ENCODE assay signal across 17 cellular contexts in the genomic region with DNA sequence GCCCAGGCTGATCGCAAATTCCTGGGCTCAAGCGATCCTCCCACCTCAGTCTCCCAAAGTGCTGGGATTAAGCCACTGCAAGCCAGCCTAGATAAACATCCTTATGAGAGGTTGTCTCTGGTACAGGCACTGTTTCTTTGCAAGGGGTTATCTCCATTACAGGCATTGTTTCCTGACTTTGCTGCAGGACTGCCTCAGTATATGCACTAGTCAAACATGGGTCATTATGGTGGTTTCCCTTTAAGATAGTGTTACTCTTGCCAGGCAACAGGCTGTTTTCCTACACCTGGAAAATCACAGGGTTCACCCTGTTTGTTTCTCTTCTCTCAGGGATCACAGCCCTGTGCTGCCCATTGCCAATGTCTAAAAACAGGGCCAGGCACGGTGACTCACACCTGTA. TPM values are rescaled to one million over a fixed set of nuclear protein-coding genes. Genes with fewer than 3 reads are reported as not detected.
DNase-seq lines count a peak whose midpoint lies in the region; ATAC-seq and TF ChIP-seq lines count a peak whose summit lies in the region.
"Had no signal": no experiment of that assay in that cellular context is flagged by ENCODE, and none has a peak within 500 bp of the region (broad histone marks: within the 10 kb centered on the region; RNA-seq: fewer than 3 reads in every experiment).

No MANE protein-coding gene starts in this region.

- intact Hi-C loops in PC-3 (cut with micrococcal nuclease): no loop called here
- intact Hi-C loops in colonic mucosa (cut with DNase I): no loop called here
- intact Hi-C loops in mucosa of descending colon (cut with DNase I, micrococcal nuclease): no loop called here
- intact Hi-C loops in transverse colon (cut with DNase I; ENCODE audit: low total_unique reads): no loop called here

- CTCF ChIA-PET in PC-3 (lab: Charles Lee): no interaction called here

- no TSS peak for BruUV-seq in PC-3 (replicated peaks; lab: Mats Ljungman, UMichigan)

- 79 to 100% methylated on average over 2 to 3 of the region's 3 CpGs for WGBS in transverse colon (ENCODE audit: low coverage in 1 of 2), 2 donors

- H3K9ac ChIP-seq in PC-3 (ENCODE audit: low read length) (no peak overlapping the region), colonic mucosa (ENCODE audit: low read depth in 2 of 2, low read length in 2 of 2) (no peak overlapping the region)
- H3K9ac ChIP-seq: SK-N-SH had no signal

- POLR2A ChIA-PET in PC-3 (lab: Charles Lee; ENCODE audit: unreplicated experiment): no interaction called here

- peaks cover 5% of the 10 kb centered on the region for H3K4me1 ChIP-seq in PC-3 (ENCODE audit: insufficient read depth, low read length)
- H3K4me1 ChIP-seq in colonic mucosa: no peaks in the 10 kb centered on the region
- peaks cover 5% of the 10 kb centered on the region for H3K4me1 ChIP-seq in mucosa of descending colon (ENCODE audit: low read depth)
- H3K4me1 ChIP-seq in transverse colon: peaks cover 2 to 20% (median 4%) of the 10 kb centered on the region in 4 donors

- no peaks in the 10 kb centered on the region for H3K9me2 ChIP-seq in PC-3 (replicated peaks; ENCODE audit: low read length)
- H3K9me2 ChIP-seq: SK-N-SH had no signal

- H3K27me3 ChIP-seq in PC-3 (ENCODE audit: low read length): no peaks in the 10 kb centered on the region
- H3K27me3 ChIP-seq in colonic mucosa: no peaks in the 10 kb centered on the region
- H3K27me3 ChIP-seq in transverse colon: no peaks in the 10 kb centered on the region

- H3K9me3 ChIP-seq in PC-3 (ENCODE audit: low read length): peaks cover 5% of the 10 kb centered on the region; the same call in 1 of the 2 replicates
- no peaks in the 10 kb centered on the region for H3K9me3 ChIP-seq in colonic mucosa
- no peaks in the 10 kb centered on the region for H3K9me3 ChIP-seq in mucosa of descending colon
- H3K9me3 ChIP-seq in transverse colon: no peaks in the 10 kb centered on the region
- H3K9me3 ChIP-seq: SK-N-SH had no signal

- no peak overlapping the region for H2AFZ ChIP-seq in PC-3 (ENCODE audit: low read length)

- H3F3A ChIP-seq in PC-3 (ENCODE audit: low read length, unreplicated experiment): no peaks in the 10 kb centered on the region

- no peak overlapping the region for H3K27ac ChIP-seq in PC-3 (ENCODE audit: low read length)
- peak overlapping the region; percentile 38 for H3K27ac ChIP-seq in colonic mucosa
- peak overlapping the region in 3 of 4 donors; percentile 68 to 76 (median 68) for H3K27ac ChIP-seq in transverse colon

- no peaks in the 10 kb centered on the region for H3K79me2 ChIP-seq in PC-3 (ENCODE audit: low read length)

- H3K4me3 ChIP-seq in PC-3 (ENCODE audit: low read length) (no peak overlapping the region), colonic mucosa (no peak overlapping the region), mucosa of descending colon (no peak overlapping the region), transverse colon (no peak overlapping the region), foreskin fibroblast (ENCODE audit: low read depth in 1 of 2, low read length in 2 of 2) (no peak overlapping the region)

- no peak for TF ChIP-seq EP300 in transverse colon (IDR thresholded peaks at IDR 0.05; ENCODE audit: low read depth)

- H4K20me1 ChIP-seq in PC-3 (ENCODE audit: low read length): no peaks in the 10 kb centered on the region

- TF ChIP-seq CTCF in PC-3 (conservative IDR thresholded peaks at IDR 0.05; ENCODE audit: low read depth, low read length): no peak
- TF ChIP-seq CTCF in colonic mucosa (IDR thresholded peaks at IDR 0.05): no peak
- no peak for TF ChIP-seq CTCF in mucosa of descending colon (IDR thresholded peaks at IDR 0.05)
- no peak for TF ChIP-seq CTCF in transverse colon (IDR thresholded peaks at IDR 0.05)
- no peak for TF ChIP-seq CTCF in foreskin fibroblast (IDR thresholded peaks at IDR 0.05; ENCODE audit: low read depth, low read length)

- H3K36me3 ChIP-seq in PC-3 (ENCODE audit: low read depth, low read length) (no peaks in the 10 kb centered on the region), colonic mucosa (no peaks in the 10 kb centered on the region), mucosa of descending colon (ENCODE audit: low read depth) (no peaks in the 10 kb centered on the region), transverse colon (no peaks in the 10 kb centered on the region)

- H3K4me2 ChIP-seq in PC-3 (ENCODE audit: low read length): no peak overlapping the region
- H3K4me2 ChIP-seq: SK-N-SH had no signal

- no peak for TF ChIP-seq POLR2A in transverse colon (IDR thresholded peaks at IDR 0.05)

- in situ Hi-C loops in transverse colon (cut with MboI; ENCODE audit: low pct_ligation_motif_present in 1 of 4, low pct_unique_long_range_greater_than_20kb in 1 of 4, low sequenced_read_pairs in 3 of 4): loop anchor here in 1 of 4 donors (25.0 kb wide), 1 partner anchor 163 kb away; no protein-coding TSS in a partner anchor

- no peak for DNase-seq in PC-3
- no peak for DNase-seq in colonic mucosa
- DNase-seq in mucosa of descending colon: no peak
- DNase-seq in transverse colon: no peak
- DNase-seq in foreskin fibroblast: no peak
- no peak for DNase-seq in stimulated activated naive CD8-positive, alpha-beta T cell treated with anti-CD3 and anti-CD28 coated beads, Interleukin-15, Interleukin-2, amounts not matched to agents 100 U/mL and 50 U/mL, for 24 hours
- no peak for DNase-seq in NCI-H1436 treated with DMSO at 0.1 percent for 48 hours (lab: John Stamatoyannopoulos, UW)
- DNase-seq: C1 segment of cervical spinal cord, DMS79 treated with DMSO at 0.1 percent for 48 hours, Karpas-422, NCI-H1092 treated with DMSO at 0.1 percent for 48 hours, NCI-H1694, NCI-H2081 treated with DMSO at 0.1 percent for 48 hours, RPMI8226, SHP77 treated with DMSO at 0.1 percent for 48 hours, SK-N-SH had no signal

- ATAC-seq in PC-3 (peak; percentile 22; the same call in 1 of the 2 replicates), mucosa of descending colon (peak; percentile 57)
- no peak for ATAC-seq in stimulated activated naive CD8-positive, alpha-beta T cell treated with anti-CD3 and anti-CD28 coated beads, Interleukin-15, Interleukin-2, amounts not matched to agents 100 U/mL and 50 U/mL, for 24 hours

RNA-seq across cellular contexts. Expression of a gene that starts 7.8 kb away (rescaled TPM):
- total RNA-seq in PC-3 (2014; rRNA removed) (354 and 460 TPM in 2 replicates), colonic mucosa (100 to 1,000 TPM; 181 to 263 TPM), mucosa of descending colon (100 to 1,000 TPM; 144 to 234 (median 199) TPM), transverse colon (100 to 1,000 TPM; 167 to 272 (median 265) TPM)

RNA-seq across cellular contexts. Expression of a gene that starts 24.0 kb away (rescaled TPM):
- total RNA-seq in PC-3 (2014; rRNA removed) (51.4 TPM in 2 replicates), colonic mucosa (10 to 100 TPM; 36.0 to 37.0 TPM), mucosa of descending colon (10 to 100 TPM; 33.1 to 36.1 (median 33.4) TPM), transverse colon (10 to 100 TPM in 3 of 4 donors, 1 to 10 TPM in 1; 3.8 to 32.4 (median 26.5) TPM)

RNA-seq across cellular contexts. Expression of a gene that starts 35.6 kb away (rescaled TPM):
- 164 and 174 TPM in 2 replicates for total RNA-seq in PC-3 (2014; rRNA removed)
- total RNA-seq in colonic mucosa: 100 to 1,000 TPM; 173 to 227 TPM
- total RNA-seq in mucosa of descending colon: 100 to 1,000 TPM; 186 to 257 (median 198) TPM
- 100 to 1,000 TPM; 158 to 320 (median 207) TPM for total RNA-seq in transverse colon

RNA-seq across cellular contexts. Expression of a gene that starts 35.8 kb away (rescaled TPM):
- total RNA-seq in PC-3 (2014; rRNA removed) (92.6 and 103 TPM in 2 replicates), colonic mucosa (10 to 100 TPM; 17.1 to 45.7 TPM), mucosa of descending colon (10 to 100 TPM; 17.0 to 22.9 (median 18.4) TPM), transverse colon (10 to 100 TPM in 1 of 4 donors, 1 to 10 TPM in 3; 1.8 to 12.7 (median 8.5) TPM)

RNA-seq across cellular contexts. Expression of a gene that starts 58.9 kb away (rescaled TPM):
- total RNA-seq in PC-3 (2014; rRNA removed) (0.15 and 2.6 TPM in 2 replicates), colonic mucosa (1 to 10 TPM; 1.3 to 2.8 TPM), mucosa of descending colon (10 to 100 TPM in 1 of 3 donors, 1 to 10 TPM in 2; 2.1 to 12.2 (median 2.3) TPM), transverse colon (1 to 10 TPM; 1.1 to 4.9 (median 2.6) TPM)
- total RNA-seq: NCI-H460 had no signal
